8 cellular contexts compared by ENCODE assay signal in genomic region chr20:2509468-2509781, GRCh38. TPM values are rescaled to one million over a fixed set of nuclear protein-coding genes. Genes with fewer than 3 reads are reported as not detected.
DNase-seq lines count a peak whose midpoint lies in the region; ATAC-seq and TF ChIP-seq lines count a peak whose summit lies in the region.

No MANE protein-coding gene starts in this region.

- peak overlapping the region; percentile 100 for H3K4me3 Mint-ChIP-seq in T-helper 2 cell treated with Interferon-gamma antibody and Interleukin-4, amounts not matched to agents 5 μg/mL and 100 μg/mL, for 36 hours

- H3K27ac Mint-ChIP-seq in T-helper 2 cell treated with Interferon-gamma antibody and Interleukin-4, amounts not matched to agents 5 μg/mL and 100 μg/mL, for 36 hours, result peak overlapping the region; percentile 94

- no peaks in the 10 kb centered on the region for H3K27me3 ChIP-seq in adipocyte (replicated peaks; ENCODE audit: control insufficient read depth, insufficient read depth, low read length)
- no peaks in the 10 kb centered on the region for H3K27me3 ChIP-seq in left lung
- no peaks in the 10 kb centered on the region for H3K27me3 ChIP-seq in suprapubic skin

- intact Hi-C loops in left lung (cut with DNase I), result no loop called here

- H3K9ac ChIP-seq in adipocyte (ENCODE audit: low read length), result peak overlapping the region; percentile 96

- TF ChIP-seq POLR2A in suprapubic skin (IDR thresholded peaks at IDR 0.05), result no peak

- H3K4me3 ChIP-seq in adipocyte (ENCODE audit: low read length) (peak overlapping the region; percentile 96), left lung (peak overlapping the region; percentile 89 to 92), suprapubic skin (peak overlapping the region; percentile 79)

- WGBS in suprapubic skin, result 61% methylated on average over 9 of the region's 9 CpGs

- H3K4me1 ChIP-seq in adipocyte (ENCODE audit: control insufficient read depth, insufficient read depth, low read length) (peaks cover 17% of the 10 kb centered on the region), left lung (peaks cover 7 to 17% of the 10 kb centered on the region in 2 donors), suprapubic skin (peaks cover 18% of the 10 kb centered on the region)

- DNase-seq in T-helper 2 cell treated with Interferon-gamma antibody and Interleukin-4, amounts not matched to agents 5 μg/mL and 100 μg/mL, for 36 hours (ENCODE audit: low spot score), result no peak
- DNase-seq in T-helper 2 cell, result no peak
- peak; percentile 29 for DNase-seq in adipocyte (ENCODE audit: low read depth)
- DNase-seq in left lung, result no peak
- no peak for DNase-seq in suprapubic skin (ENCODE audit: low spot score in 2 of 2)
- no peak for DNase-seq in SW 1271 (lab: John Stamatoyannopoulos, UW)
- DNase-seq in NCI-H345 (lab: John Stamatoyannopoulos, UW), result no peak

- peaks cover 12% of the 10 kb centered on the region for H3K4me1 Mint-ChIP-seq in T-helper 2 cell treated with Interferon-gamma antibody and Interleukin-4, amounts not matched to agents 5 μg/mL and 100 μg/mL, for 36 hours (ENCODE audit: low read depth)

- no peak for TF ChIP-seq EP300 in suprapubic skin (IDR thresholded peaks at IDR 0.05)

- peak overlapping the region; percentile 82 to 86 for H3K27ac ChIP-seq in left lung
- peak overlapping the region; percentile 80 for H3K27ac ChIP-seq in suprapubic skin

- peaks cover 25% of the 10 kb centered on the region for H3K27me3 Mint-ChIP-seq in T-helper 2 cell treated with Interferon-gamma antibody and Interleukin-4, amounts not matched to agents 5 μg/mL and 100 μg/mL, for 36 hours (ENCODE audit: low read depth)

- no peak for ATAC-seq in left lung
- ATAC-seq in GM19328 (IDR thresholded peaks at IDR 0.05; ENCODE audit: unreplicated experiment), result no peak

- H3K9me3 ChIP-seq in adipocyte (ENCODE audit: control insufficient read depth, low read length) (no peaks in the 10 kb centered on the region), left lung (no peaks in the 10 kb centered on the region), suprapubic skin (no peaks in the 10 kb centered on the region)

- no peaks in the 10 kb centered on the region for H3K9me3 Mint-ChIP-seq in T-helper 2 cell treated with Interferon-gamma antibody and Interleukin-4, amounts not matched to agents 5 μg/mL and 100 μg/mL, for 36 hours

- H3K36me3 Mint-ChIP-seq in T-helper 2 cell treated with Interferon-gamma antibody and Interleukin-4, amounts not matched to agents 5 μg/mL and 100 μg/mL, for 36 hours (ENCODE audit: low read depth), result peaks cover 11% of the 10 kb centered on the region

- TF ChIP-seq CTCF in left lung (IDR thresholded peaks at IDR 0.05) (no peak), suprapubic skin (IDR thresholded peaks at IDR 0.05) (no peak)

- H3K36me3 ChIP-seq in adipocyte (ENCODE audit: control insufficient read depth, insufficient read depth, low read length, severe bottlenecking) (no peaks in the 10 kb centered on the region), left lung (no peaks in the 10 kb centered on the region), suprapubic skin (no peaks in the 10 kb centered on the region)

RNA-seq across cellular contexts. Expression of gene ZNF343, which starts 0.7 kb away (rescaled TPM):
- total RNA-seq in left lung (1 to 10 TPM; 8.4 to 8.6 TPM), suprapubic skin (10 to 100 TPM in 3 of 4 donors, 1 to 10 TPM in 1; 7.9 to 19.2 (median 13.5) TPM)

RNA-seq across cellular contexts. Expression of gene TMC2, which starts 26.9 kb away (rescaled TPM):
- total RNA-seq in left lung (under 1 TPM in 1 of 2 donors, not detected in 1; 0.24 TPM), suprapubic skin (not detected)

RNA-seq across cellular contexts. Expression of gene SNRPB, which starts 38.8 kb away (rescaled TPM):
- total RNA-seq in left lung (100 to 1,000 TPM in 1 of 2 donors, 10 to 100 TPM in 1; 86.0 to 132 TPM), suprapubic skin (100 to 1,000 TPM; 133 to 250 (median 221) TPM)
